1 cellular context compared by ENCODE assay signal in genomic region chr19:15432629-15433518, GRCh38.
A peak's percentile ranks its signal among the peaks of the same experiment; 100 is the strongest.
TF ChIP-seq lines count a peak whose summit lies in the region.

No MANE protein-coding gene starts in this region.

TF ChIP-seq in SK-N-SH, 30 proteins besides CTCF, POLR2A, EP300 and RAD21 (continued from another document):
- peak; percentile 19; the same call in 1 of the 2 replicates for TF ChIP-seq PBX3 (IDR thresholded peaks at IDR 0.05)
- TF ChIP-seq RXRA (IDR thresholded peaks at IDR 0.05; ENCODE audit: borderline replicate concordance, low read depth) = no peak
- peak; percentile 71 for TF ChIP-seq MAX (IDR thresholded peaks at IDR 0.05; ENCODE audit: low read depth)
- TF ChIP-seq ZBTB33 (IDR thresholded peaks at IDR 0.05; ENCODE audit: borderline replicate concordance, low read depth) = no peak
- TF ChIP-seq REST (IDR thresholded peaks at IDR 0.05; ENCODE audit: low read depth, low read length) = 0 out of 2 replicates have a peak, but pooled peaks have one; percentile 24
- TF ChIP-seq FOSL2 (IDR thresholded peaks at IDR 0.05; ENCODE audit: borderline replicate concordance, low read depth) = no peak
- peak; percentile 86 for TF ChIP-seq MXI1 (IDR thresholded peaks at IDR 0.05; ENCODE audit: low read depth, low read length)
- TF ChIP-seq JUND (IDR thresholded peaks at IDR 0.05) = no peak
- TF ChIP-seq SIN3A (IDR thresholded peaks at IDR 0.05; ENCODE audit: borderline replicate concordance, low read depth, low read length) = peak; percentile 67; the same call in 1 of the 2 replicates
- no peak for TF ChIP-seq NRF1 (IDR thresholded peaks at IDR 0.05; ENCODE audit: low read depth, low read length)
- TF ChIP-seq TCF12 (IDR thresholded peaks at IDR 0.05) = no peak; the same call in 1 of the 2 replicates
- no peak for TF ChIP-seq FOXM1 (IDR thresholded peaks at IDR 0.05; ENCODE audit: low read depth)
- peak; percentile 76 for TF ChIP-seq TAF1 (IDR thresholded peaks at IDR 0.05; ENCODE audit: borderline replicate concordance, low read depth, low read length)
- no peak; the same call in 1 of the 2 replicates for TF ChIP-seq GABPA (IDR thresholded peaks at IDR 0.05; ENCODE audit: low read depth)
- TF ChIP-seq NFIC (IDR thresholded peaks at IDR 0.05; ENCODE audit: borderline replicate concordance) = no peak
- no peak for TF ChIP-seq MEF2A (IDR thresholded peaks at IDR 0.05; ENCODE audit: borderline replicate concordance, low read depth)
- TF ChIP-seq YY1 (IDR thresholded peaks at IDR 0.05; ENCODE audit: low read depth) = peak; percentile 91
